In genomic region chr12:89665556-89665955, GRCh38 we compare ENCODE assay signal across 30 cellular contexts. TPM values are rescaled to one million over a fixed set of nuclear protein-coding genes. Genes with fewer than 3 reads are reported as not detected.
A peak's percentile ranks its signal among the peaks of the same experiment; 100 is the strongest.
DNase-seq lines count a peak whose midpoint lies in the region; ATAC-seq and TF ChIP-seq lines count a peak whose summit lies in the region.
"Had no signal": no experiment of that assay in that cellular context is flagged by ENCODE, and none has a peak within 500 bp of the region (broad histone marks: within the 10 kb centered on the region; RNA-seq: fewer than 3 reads in every experiment).

No MANE protein-coding gene starts in this region.

- no peaks in the 10 kb centered on the region for H3K36me3 ChIP-seq in CD8-positive, alpha-beta T cell (ENCODE audit: insufficient read depth, low read length)
- H3K36me3 ChIP-seq: BLaER1, cardiac muscle cell, left ventricle myocardium inferior, right lobe of liver, tibial artery had no signal

- POLR2A ChIA-PET in CD8-positive, alpha-beta T cell (lab: Charles Lee) = interaction anchor here (0.7 to 1.0 kb wide), 2 partner anchors 11 to 43 kb away, joined by 3 to 5 read pairs; partner anchors contain the start of gene ATP2B1

- no peak overlapping the region for H3K27ac ChIP-seq in CD8-positive, alpha-beta T cell (ENCODE audit: low read depth, low read length)
- H3K27ac ChIP-seq: BLaER1, cardiac muscle cell, coronary artery, left ventricle myocardium inferior, right lobe of liver, tibial artery had no signal

- H3K9me3 ChIP-seq in CD8-positive, alpha-beta T cell (ENCODE audit: low read length) = no peaks in the 10 kb centered on the region
- H3K9me3 ChIP-seq: BLaER1, left ventricle myocardium inferior, right lobe of liver, SK-N-SH, tibial artery had no signal

- H3K4me1 Mint-ChIP-seq in CD8-positive, alpha-beta T cell (ENCODE audit: low read depth) = peaks cover 76% of the 10 kb centered on the region

- peaks cover 28% of the 10 kb centered on the region for H3K36me3 Mint-ChIP-seq in CD8-positive, alpha-beta T cell

- H3K27ac Mint-ChIP-seq in CD8-positive, alpha-beta T cell = peak overlapping the region; percentile 16
- H3K27ac Mint-ChIP-seq: progenitor cell of endocrine pancreas; T-helper 1 cell treated with Interleukin-12 subunit alpha and Interleukin-12 subunit beta and Interleukin-4 antibody, amounts not matched to agents 30 μg/mL and 1 μg/mL, for 36 hours had no signal

- peaks cover 45% of the 10 kb centered on the region for H3K4me1 ChIP-seq in CD8-positive, alpha-beta T cell (ENCODE audit: insufficient read depth, low read length)
- H3K4me1 ChIP-seq: right lobe of liver had no signal

- H3K4me3 ChIP-seq in CD8-positive, alpha-beta T cell (ENCODE audit: low read depth, low read length) = no peak overlapping the region
- H3K4me3 ChIP-seq: BLaER1, cardiac muscle cell, coronary artery, left ventricle myocardium inferior, right lobe of liver, tibial artery had no signal

- no peak for TF ChIP-seq CTCF in CD8-positive, alpha-beta T cell (IDR thresholded peaks at IDR 0.05)

- no peaks in the 10 kb centered on the region for H3K27me3 ChIP-seq in CD8-positive, alpha-beta T cell (ENCODE audit: insufficient read depth, low read length)
- H3K27me3 ChIP-seq: BLaER1, cardiac muscle cell, right lobe of liver, tibial artery had no signal

- CTCF ChIA-PET in CD8-positive, alpha-beta T cell (lab: Charles Lee) = interaction anchor here (0.8 kb wide), 1 partner anchor 321 kb away, joined by 3 read pairs; no protein-coding TSS in a partner anchor

- ATAC-seq in CD8-positive, alpha-beta T cell = no peak
- no peak for ATAC-seq in HG03095 (IDR thresholded peaks at IDR 0.05; ENCODE audit: unreplicated experiment)
- ATAC-seq in HG03135 (IDR thresholded peaks at IDR 0.05; ENCODE audit: unreplicated experiment) = no peak
- ATAC-seq: right lobe of liver, Right ventricle myocardium inferior had no signal

- no peaks in the 10 kb centered on the region for H3K9me3 Mint-ChIP-seq in CD8-positive, alpha-beta T cell
- H3K9me3 Mint-ChIP-seq: naive B cell; T-helper 1 cell treated with Interleukin-12 subunit alpha and Interleukin-12 subunit beta and Interleukin-4 antibody, amounts not matched to agents 30 μg/mL and 1 μg/mL, for 36 hours had no signal

- intact Hi-C loops in CD8-positive, alpha-beta T cell (cut with DNase I, micrococcal nuclease) = loop anchor here in 1 of 2 experiments (2.0 kb wide), 1 partner anchor 13 kb away; no protein-coding TSS in a partner anchor

- DNase-seq in Ammon's horn (ENCODE audit: low spot score) = peak; percentile 52
- no peak for DNase-seq in CD8-positive, alpha-beta T cell
- peak; percentile 14 for DNase-seq in OCI-M1 (lab: John Stamatoyannopoulos, UW)
- peak; percentile 31 for DNase-seq in myocyte (ENCODE audit: low read depth)
- DNase-seq in NOMO-1 treated with DMSO at 0.1 percent for 48 hours (lab: John Stamatoyannopoulos, UW; ENCODE audit: unreplicated experiment) = no peak
- DNase-seq: activated CD4-positive, alpha-beta T cell treated with anti-CD3 and anti-CD28 coated beads, Interleukin-2, amount 50 U/mL, for 48 hours; activated CD4-positive, CD25-positive, alpha-beta regulatory T cell treated with anti-CD3 and anti-CD28 coated beads, Interleukin-2, amount 50 U/mL, for 72 hours; activated gamma-delta T cell treated with Interleukin-2 at 50 U/mL for 16 hours; activated T-cell treated with anti-CD3 and anti-CD28 coated beads, Interleukin-2, amount 50 U/mL, for 48 hours; DMS79; GDM1; left ventricle myocardium inferior; MM.1S; naive B cell; NCI-H2081 treated with DMSO at 0.1 percent for 48 hours; NCI-H510A; NK-92 treated with Interleukin-12 subunit alpha and Interleukin-12 subunit beta, amount 100 ng/mL, for 24 hours; right lobe of liver; SK-N-SH; stimulated activated CD4-positive, alpha-beta T cell treated with anti-CD3 and anti-CD28 coated beads, Interleukin-12 subunit alpha, Interleukin-12 subunit beta, amount 100 ng/mL, for 4 hours; stimulated activated CD4-positive, alpha-beta T cell treated with anti-CD3 and anti-CD28 coated beads, Interleukin-2, amount 100 ng/mL, for 48 hours; tibial artery had no signal

- H3K4me3 Mint-ChIP-seq in CD8-positive, alpha-beta T cell = no peak overlapping the region
- H3K4me3 Mint-ChIP-seq: T-helper 1 cell treated with Interleukin-12 subunit alpha and Interleukin-12 subunit beta and Interleukin-4 antibody, amounts not matched to agents 30 μg/mL and 1 μg/mL, for 36 hours had no signal

- no peaks in the 10 kb centered on the region for H3K27me3 Mint-ChIP-seq in CD8-positive, alpha-beta T cell (ENCODE audit: low read depth)
- H3K27me3 Mint-ChIP-seq: naive B cell, progenitor cell of endocrine pancreas had no signal

RNA-seq across cellular contexts. Expression of gene ATP2B1, which starts 43.1 kb away (rescaled TPM):
- 10 to 100 TPM; 90.5 to 95.5 TPM for total RNA-seq in CD8-positive, alpha-beta T cell
- 232 and 354 TPM in 2 replicates for total RNA-seq in myocyte
- 88.1 TPM for polyA plus RNA-seq in myocyte (2012)

Comparison
In these comparisons a context has a peak if more than half of its experiments do, and no peak if none do; other contexts are left out.
1. DNase-seq: peak in Ammon's horn (single experiment), OCI-M1 (single experiment) and myocyte (single experiment); none in CD8-positive, alpha-beta T cell (0 of 7) and NOMO-1 treated with DMSO at 0.1 percent for 48 hours (single experiment).